ENCODE assay signal across 17 cellular contexts in the genomic region with DNA sequence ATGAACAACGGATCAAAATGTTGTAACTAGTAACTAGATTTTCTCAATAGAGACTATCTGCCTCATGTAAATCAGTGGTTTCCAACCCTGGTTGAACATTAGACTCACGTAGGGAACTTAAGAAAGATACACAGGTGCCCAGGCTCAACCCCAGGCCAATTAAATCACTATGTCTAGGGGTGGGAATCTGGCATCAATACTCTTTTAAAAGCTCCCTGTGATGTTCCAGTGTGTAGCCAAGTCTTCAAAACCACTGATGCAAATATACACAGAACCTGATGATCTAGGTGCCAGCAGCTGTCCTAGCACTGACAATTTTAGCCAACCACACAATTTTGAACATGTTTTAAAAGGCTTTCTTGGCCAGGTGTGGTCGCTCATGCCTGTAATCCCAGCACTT.
DNase-seq lines count a peak whose midpoint lies in the region; ATAC-seq and TF ChIP-seq lines count a peak whose summit lies in the region.
"Had no signal": no experiment of that assay in that cellular context is flagged by ENCODE, and none has a peak within 500 bp of the region (broad histone marks: within the 10 kb centered on the region; RNA-seq: fewer than 3 reads in every experiment).

No MANE protein-coding gene starts in this region.

- H3K9ac ChIP-seq in iPS-15b (ENCODE audit: low read depth, low read length), result peak overlapping the region; percentile 32

- H3K36me3 ChIP-seq in iPS-15b (ENCODE audit: control insufficient read depth, insufficient read depth, low read length), result no peaks in the 10 kb centered on the region
- H3K36me3 ChIP-seq: heart left ventricle, left ventricle myocardium inferior had no signal

- no peaks in the 10 kb centered on the region for H3K27me3 ChIP-seq in iPS-15b (ENCODE audit: control insufficient read depth, insufficient read depth, low read length)
- H3K27me3 ChIP-seq: heart left ventricle had no signal

- no peak for TF ChIP-seq CTCF in lower leg skin (IDR thresholded peaks at IDR 0.05)
- no peak for TF ChIP-seq CTCF in foreskin fibroblast (IDR thresholded peaks at IDR 0.05; ENCODE audit: low read depth, low read length)

- no peak for TF ChIP-seq POLR2A in lower leg skin (IDR thresholded peaks at IDR 0.05)

- 87 to 90% methylated on average over 3 of the region's 3 CpGs for WGBS in lower leg skin, 2 donors

- H3K4me3 ChIP-seq in iPS-15b (ENCODE audit: low read depth, low read length) (no peak overlapping the region), lower leg skin (ENCODE audit: low read depth, poor library complexity, severe bottlenecking) (no peak overlapping the region), foreskin fibroblast (ENCODE audit: low read depth in 1 of 2, low read length in 2 of 2) (no peak overlapping the region)
- H3K4me3 ChIP-seq: heart left ventricle, left ventricle myocardium inferior, SK-N-MC had no signal

- DNase-seq in lower leg skin (ENCODE audit: low spot score in 2 of 2) (no peak), foreskin fibroblast (no peak)
- no peak for DNase-seq in activated CD4-positive, alpha-beta T cell treated with anti-CD3 and anti-CD28 coated beads, Interleukin-2, amount 50 U/mL, for 48 hours
- DNase-seq: activated CD4-positive, alpha-beta T cell treated with anti-CD3 and anti-CD28 coated beads, Interleukin-2, amount 50 U/mL, for 1 hour; activated naive CD4-positive, alpha-beta T cell treated with Interleukin-2 at 50 U/mL for 16 hours; amygdala; DMS153; heart left ventricle; left ventricle myocardium inferior; NCI-H1105 treated with DMSO at 0.1 percent for 48 hours; T-helper 2 cell had no signal

- H3K9me3 ChIP-seq in iPS-15b (ENCODE audit: control insufficient read depth, insufficient read depth, low read length), result no peaks in the 10 kb centered on the region
- H3K9me3 ChIP-seq: heart left ventricle, left ventricle myocardium inferior had no signal

- ATAC-seq in GM18873 (IDR thresholded peaks at IDR 0.05; ENCODE audit: low FRiP score, unreplicated experiment) (peak; percentile 69), GM21825 (IDR thresholded peaks at IDR 0.05; ENCODE audit: unreplicated experiment) (peak; percentile 74), HG03139 (IDR thresholded peaks at IDR 0.05; ENCODE audit: unreplicated experiment) (peak; percentile 72)
- ATAC-seq: heart left ventricle, Panc1 had no signal

- intact Hi-C loops in lower leg skin (cut with DNase I; ENCODE audit: low total_unique reads), result no loop called here

- no peaks in the 10 kb centered on the region for H3K4me1 ChIP-seq in iPS-15b (ENCODE audit: control insufficient read depth, insufficient read depth, low read length)
- H3K4me1 ChIP-seq: heart left ventricle, left ventricle myocardium inferior had no signal
